Comparison of ENCODE assay signal across 11 cellular contexts in genomic region chr20:15937179-15937578, GRCh38.
DNase-seq lines count a peak whose midpoint lies in the region; ATAC-seq, FAIRE-seq and TF ChIP-seq lines count a peak whose summit lies in the region.
"Had no signal": no experiment of that assay in that cellular context is flagged by ENCODE, and none has a peak within 500 bp of the region (broad histone marks: within the 10 kb centered on the region; RNA-seq: fewer than 3 reads in every experiment).

No MANE protein-coding gene starts in this region.

- H3K4me3 ChIP-seq in small intestine (ENCODE audit: low read depth in 1 of 2, low read length in 2 of 2): no peak overlapping the region
- H3K4me3 ChIP-seq: spleen had no signal

- ATAC-seq in GM18909 (IDR thresholded peaks at IDR 0.05; ENCODE audit: poor library complexity, unreplicated experiment) (peak; percentile 96), GM21717 (IDR thresholded peaks at IDR 0.05; ENCODE audit: unreplicated experiment) (peak; percentile 83), HG03432 (IDR thresholded peaks at IDR 0.05; ENCODE audit: unreplicated experiment) (peak; percentile 91)

- no peaks in the 10 kb centered on the region for H3K9me3 ChIP-seq in small intestine (ENCODE audit: control insufficient read depth, low read depth)

- no peak for FAIRE-seq in small intestine (lab: Jason Lieb, UNC)
- no peak for FAIRE-seq in D721Med (lab: Jason Lieb, UNC)
- FAIRE-seq: endometrium had no signal

- H3K27me3 ChIP-seq in small intestine (ENCODE audit: control insufficient read depth in 2 of 2, insufficient read depth in 2 of 2, low read length in 2 of 2): no peaks in the 10 kb centered on the region
- H3K27me3 ChIP-seq: spleen had no signal

- DNase-seq in midbrain (lab: John Stamatoyannopoulos, UW) (peak; percentile 1), small intestine (no peak), D721Med (ENCODE audit: insufficient read length, low spot score) (no peak)
- DNase-seq in effector CD4-positive, alpha-beta T cell: no peak
- no peak for DNase-seq in activated naive CD4-positive, alpha-beta T cell (lab: John Stamatoyannopoulos, UW)
- DNase-seq: hippocampal formation, spleen had no signal

- no peak for TF ChIP-seq CTCF in D721Med (IDR thresholded peaks at IDR 0.05; ENCODE audit: insufficient read depth, missing control alignments)

- no peak overlapping the region for H3K27ac ChIP-seq in small intestine (ENCODE audit: low read depth in 1 of 2, low read length in 1 of 2)

- no peaks in the 10 kb centered on the region for H3K36me3 ChIP-seq in small intestine (ENCODE audit: control insufficient read depth in 2 of 2, insufficient read depth in 2 of 2, low read length in 2 of 2)
- H3K36me3 ChIP-seq: spleen had no signal

- no peaks in the 10 kb centered on the region for H3K4me1 ChIP-seq in small intestine (ENCODE audit: control insufficient read depth in 2 of 2, insufficient read depth in 1 of 2, low read depth in 1 of 2, low read length in 1 of 2)

- 63 to 83% (median 81%) methylated on average over 3 of the region's 3 CpGs for WGBS in small intestine, 3 donors
